Comparison of ENCODE assay signal across 11 cellular contexts in genomic region chr6:70651326-70651905, GRCh38. TPM values are rescaled to one million over a fixed set of nuclear protein-coding genes. Genes with fewer than 3 reads are reported as not detected.
DNase-seq lines count a peak whose midpoint lies in the region; ATAC-seq and TF ChIP-seq lines count a peak whose summit lies in the region.
"Had no signal": no experiment of that assay in that cellular context is flagged by ENCODE, and none has a peak within 500 bp of the region (broad histone marks: within the 10 kb centered on the region; RNA-seq: fewer than 3 reads in every experiment).

No MANE protein-coding gene starts in this region.

- no peaks in the 10 kb centered on the region for H3K9me3 ChIP-seq in CD4-positive, alpha-beta T cell (ENCODE audit: control insufficient read depth, low read length)
- H3K9me3 ChIP-seq in HAP-1 = no peaks in the 10 kb centered on the region
- H3K9me3 ChIP-seq: BE2C, thoracic aorta had no signal

- peak in 8 of 10 experiments; percentile 14 to 39 (median 27) for DNase-seq in CD4-positive, alpha-beta T cell
- DNase-seq in RPMI8226 (peak; percentile 85), HAP-1 (ENCODE audit: low spot score in 2 of 2) (no peak), DMS 273 (lab: John Stamatoyannopoulos, UW; ENCODE audit: unreplicated experiment) (no peak), retina (no peak)
- DNase-seq in activated naive CD4-positive, alpha-beta T cell treated with anti-CD3 and anti-CD28 coated beads, Interleukin-2, amount 10 ng/mL, durations not matched to agents 7 days and 5 days = peak; percentile 90
- DNase-seq in effector CD8-positive, alpha-beta T cell (lab: John Stamatoyannopoulos, UW) = no peak
- DNase-seq: BE2C, Karpas-422 had no signal

- H3K4me1 ChIP-seq in HAP-1 = no peaks in the 10 kb centered on the region
- H3K4me1 ChIP-seq: BE2C had no signal

- TF ChIP-seq CTCF in CD4-positive, alpha-beta T cell (IDR thresholded peaks at IDR 0.05) = no peak

- peak overlapping the region; percentile 70 for H3K4me3 Mint-ChIP-seq in CD4-positive, alpha-beta T cell
- peak overlapping the region; percentile 37 for H3K4me3 Mint-ChIP-seq in activated naive CD4-positive, alpha-beta T cell treated with anti-CD3 and anti-CD28 coated beads, Interleukin-2, amount 10 ng/mL, durations not matched to agents 7 days and 5 days

- ATAC-seq in CD4-positive, alpha-beta T cell (ENCODE audit: poor library complexity) = peak; percentile 97
- ATAC-seq in GM21447 (IDR thresholded peaks at IDR 0.05; ENCODE audit: unreplicated experiment) = peak; percentile 72

- H3K4me3 ChIP-seq in HAP-1 = no peak overlapping the region
- H3K4me3 ChIP-seq: thoracic aorta had no signal

- no peaks in the 10 kb centered on the region for H3K36me3 Mint-ChIP-seq in CD4-positive, alpha-beta T cell (ENCODE audit: low read depth)
- peaks cover 15% of the 10 kb centered on the region for H3K36me3 Mint-ChIP-seq in activated naive CD4-positive, alpha-beta T cell treated with anti-CD3 and anti-CD28 coated beads, Interleukin-2, amount 10 ng/mL, durations not matched to agents 7 days and 5 days

- no peaks in the 10 kb centered on the region for H3K27me3 Mint-ChIP-seq in CD4-positive, alpha-beta T cell
- H3K27me3 Mint-ChIP-seq in activated naive CD4-positive, alpha-beta T cell treated with anti-CD3 and anti-CD28 coated beads, Interleukin-2, amount 10 ng/mL, durations not matched to agents 7 days and 5 days = peaks cover 6% of the 10 kb centered on the region

- intact Hi-C loops in CD4-positive, alpha-beta T cell (cut with DNase I, micrococcal nuclease) = loop anchor here in 1 of 2 experiments (1.0 kb wide), 1 partner anchor 35 kb away; no protein-coding TSS in a partner anchor

- H3K36me3 ChIP-seq in HAP-1 (replicated peaks) = no peaks in the 10 kb centered on the region
- H3K36me3 ChIP-seq: BE2C, thoracic aorta had no signal

- peak overlapping the region; percentile 64 for H3K27ac Mint-ChIP-seq in CD4-positive, alpha-beta T cell
- H3K27ac Mint-ChIP-seq in activated naive CD4-positive, alpha-beta T cell treated with anti-CD3 and anti-CD28 coated beads, Interleukin-2, amount 10 ng/mL, durations not matched to agents 7 days and 5 days = peak overlapping the region; percentile 87

- H3K27me3 ChIP-seq in CD4-positive, alpha-beta T cell (ENCODE audit: control insufficient read depth, insufficient read depth, low read length) = no peaks in the 10 kb centered on the region
- H3K27me3 ChIP-seq in HAP-1 (ENCODE audit: low read depth) = no peaks in the 10 kb centered on the region
- H3K27me3 ChIP-seq: BE2C had no signal

- no peaks in the 10 kb centered on the region for H3K9me3 Mint-ChIP-seq in CD4-positive, alpha-beta T cell
- H3K9me3 Mint-ChIP-seq in activated naive CD4-positive, alpha-beta T cell treated with anti-CD3 and anti-CD28 coated beads, Interleukin-2, amount 10 ng/mL, durations not matched to agents 7 days and 5 days = peaks cover 4% of the 10 kb centered on the region

- no peak overlapping the region for H3K27ac ChIP-seq in CD4-positive, alpha-beta T cell (ENCODE audit: low read depth, low read length)
- H3K27ac ChIP-seq: thoracic aorta had no signal

- CTCF ChIA-PET in CD4-positive, alpha-beta T cell (lab: Charles Lee) = interaction anchor here (2.5 kb wide), 1 partner anchor 16 kb away, joined by 8 read pairs; the partner anchor contains the start of gene SMAP1
- CTCF ChIA-PET in activated naive CD4-positive, alpha-beta T cell treated with anti-CD3 and anti-CD28 coated beads, Interleukin-2, amount 10 ng/mL, durations not matched to agents 7 days and 5 days (lab: Charles Lee) = interaction anchor here (0.6 to 1.0 kb wide), 4 partner anchors 35 to 281 kb away, joined by 3 read pairs; partner anchors contain the start of genes FAM135A and SDHAF4

- POLR2A ChIA-PET in CD4-positive, alpha-beta T cell (lab: Charles Lee) = interaction anchor here (0.8 to 1.5 kb wide), 2 partner anchors 16 to 238 kb away, joined by 3 to 12 read pairs; partner anchors contain the start of gene SMAP1

- peaks cover 30% of the 10 kb centered on the region for H3K4me1 Mint-ChIP-seq in CD4-positive, alpha-beta T cell (ENCODE audit: low read depth)
- peaks cover 50% of the 10 kb centered on the region for H3K4me1 Mint-ChIP-seq in activated naive CD4-positive, alpha-beta T cell treated with anti-CD3 and anti-CD28 coated beads, Interleukin-2, amount 10 ng/mL, durations not matched to agents 7 days and 5 days

- in situ Hi-C loops in HAP-1 (cut with MboI; ENCODE audit: low sequenced_read_pairs) = no loop called here

RNA-seq across cellular contexts. Expression of gene SMAP1, which starts 16.3 kb away (rescaled TPM):
- total RNA-seq in CD4-positive, alpha-beta T cell = 10 to 100 TPM; 20.0 to 22.5 TPM

Comparison
In these comparisons a context has a peak if more than half of its experiments do, and no peak if none do; other contexts are left out.
1. DNase-seq: peak in CD4-positive, alpha-beta T cell (8 of 10), RPMI8226 (single experiment) and activated naive CD4-positive, alpha-beta T cell treated with anti-CD3 and anti-CD28 coated beads, Interleukin-2, amount 10 ng/mL, durations not matched to agents 7 days and 5 days (single experiment); none in HAP-1 (0 of 2), DMS 273 (single experiment), retina (single experiment) and effector CD8-positive, alpha-beta T cell (single experiment).